ENCODE assay signal across 1 cellular context in the genomic region with DNA sequence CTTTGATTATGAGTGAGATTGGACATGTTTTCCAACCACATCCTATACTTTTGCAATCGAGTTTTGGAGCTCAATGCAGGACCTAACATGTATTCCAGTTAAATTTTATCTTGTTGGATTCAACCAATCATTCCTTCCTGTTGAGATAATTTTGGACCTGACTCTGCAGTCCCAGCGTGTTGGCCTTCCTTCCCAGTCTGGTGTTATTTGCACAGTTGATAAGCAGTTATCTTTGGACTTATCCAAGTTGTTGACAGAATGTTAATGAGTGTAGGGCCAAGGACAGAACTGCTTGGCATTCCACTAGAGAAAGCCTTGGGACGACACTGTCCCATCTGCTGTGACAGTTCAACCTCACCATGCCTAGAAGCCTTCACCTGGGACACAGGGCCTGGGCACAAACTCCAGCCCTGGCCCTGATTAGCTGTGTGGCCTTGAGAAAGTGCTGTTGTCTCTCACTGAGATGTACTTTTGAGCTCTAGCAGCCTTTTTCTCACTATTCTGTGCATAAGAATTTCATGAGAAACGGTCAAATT.
A peak's percentile ranks its signal among the peaks of the same experiment; 100 is the strongest.
TF ChIP-seq lines count a peak whose summit lies in the region.

No MANE protein-coding gene starts in this region.

TF ChIP-seq in HepG2, 621 proteins besides CTCF, POLR2A, EP300 and RAD21 (continued from another document and continues in another):
- peak; percentile 56 for TF ChIP-seq ZNF12 (CRISPR knock-in tag; IDR thresholded peaks at IDR 0.05)
- peak; percentile 73 for TF ChIP-seq ARNTL (CRISPR knock-in tag; IDR thresholded peaks at IDR 0.05)
- no peak for TF ChIP-seq JDP2 (CRISPR knock-in tag; IDR thresholded peaks at IDR 0.05; ENCODE audit: borderline replicate concordance)
- TF ChIP-seq KLF11 (CRISPR knock-in tag; IDR thresholded peaks at IDR 0.05): no peak
- TF ChIP-seq GABPB1 (CRISPR knock-in tag; IDR thresholded peaks at IDR 0.05): no peak; the same call in 1 of the 2 replicates
- TF ChIP-seq, protein P1, sequence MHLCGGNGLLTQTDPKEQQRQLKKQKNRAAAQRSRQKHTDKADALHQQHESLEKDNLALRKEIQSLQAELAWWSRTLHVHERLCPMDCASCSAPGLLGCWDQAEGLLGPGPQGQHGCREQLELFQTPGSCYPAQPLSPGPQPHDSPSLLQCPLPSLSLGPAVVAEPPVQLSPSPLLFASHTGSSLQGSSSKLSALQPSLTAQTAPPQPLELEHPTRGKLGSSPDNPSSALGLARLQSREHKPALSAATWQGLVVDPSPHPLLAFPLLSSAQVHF (CRISPR knock-in tag; IDR thresholded peaks at IDR 0.05): no peak
- TF ChIP-seq NPAS2 (CRISPR knock-in tag; IDR thresholded peaks at IDR 0.05; ENCODE audit: borderline replicate concordance): no peak
- TF ChIP-seq ZNF713 (CRISPR knock-in tag; IDR thresholded peaks at IDR 0.05): no peak
- no peak for TF ChIP-seq EZH2 (conservative IDR thresholded peaks at IDR 0.05; ENCODE audit: low read depth, low read length)
- peak; percentile 64 for TF ChIP-seq SP5 (CRISPR knock-in tag; IDR thresholded peaks at IDR 0.05; ENCODE audit: borderline replicate concordance, low read depth)
- TF ChIP-seq ZFP41 (CRISPR knock-in tag; IDR thresholded peaks at IDR 0.05; ENCODE audit: borderline replicate concordance): no peak
- TF ChIP-seq ZFP62 (CRISPR knock-in tag; IDR thresholded peaks at IDR 0.05): no peak
- no peak for TF ChIP-seq YY1 (IDR thresholded peaks at IDR 0.05; ENCODE audit: insufficient read depth, insufficient replicate concordance, low read depth, low read length)
- TF ChIP-seq, protein P2, sequence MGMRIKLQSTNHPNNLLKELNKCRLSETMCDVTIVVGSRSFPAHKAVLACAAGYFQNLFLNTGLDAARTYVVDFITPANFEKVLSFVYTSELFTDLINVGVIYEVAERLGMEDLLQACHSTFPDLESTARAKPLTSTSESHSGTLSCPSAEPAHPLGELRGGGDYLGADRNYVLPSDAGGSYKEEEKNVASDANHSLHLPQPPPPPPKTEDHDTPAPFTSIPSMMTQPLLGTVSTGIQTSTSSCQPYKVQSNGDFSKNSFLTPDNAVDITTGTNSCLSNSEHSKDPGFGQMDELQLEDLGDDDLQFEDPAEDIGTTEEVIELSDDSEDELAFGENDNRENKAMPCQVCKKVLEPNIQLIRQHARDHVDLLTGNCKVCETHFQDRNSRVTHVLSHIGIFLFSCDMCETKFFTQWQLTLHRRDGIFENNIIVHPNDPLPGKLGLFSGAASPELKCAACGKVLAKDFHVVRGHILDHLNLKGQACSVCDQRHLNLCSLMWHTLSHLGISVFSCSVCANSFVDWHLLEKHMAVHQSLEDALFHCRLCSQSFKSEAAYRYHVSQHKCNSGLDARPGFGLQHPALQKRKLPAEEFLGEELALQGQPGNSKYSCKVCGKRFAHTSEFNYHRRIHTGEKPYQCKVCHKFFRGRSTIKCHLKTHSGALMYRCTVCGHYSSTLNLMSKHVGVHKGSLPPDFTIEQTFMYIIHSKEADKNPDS (CRISPR knock-in tag; IDR thresholded peaks at IDR 0.05): peak; percentile 50; the same call in 1 of the 2 replicates
- TF ChIP-seq IKZF1 (IDR thresholded peaks at IDR 0.05): no peak
- TF ChIP-seq MXD4 (CRISPR knock-in tag; IDR thresholded peaks at IDR 0.05): 0 out of 2 replicates have a peak, but pooled peaks have one; percentile 42
- TF ChIP-seq, protein P3, sequence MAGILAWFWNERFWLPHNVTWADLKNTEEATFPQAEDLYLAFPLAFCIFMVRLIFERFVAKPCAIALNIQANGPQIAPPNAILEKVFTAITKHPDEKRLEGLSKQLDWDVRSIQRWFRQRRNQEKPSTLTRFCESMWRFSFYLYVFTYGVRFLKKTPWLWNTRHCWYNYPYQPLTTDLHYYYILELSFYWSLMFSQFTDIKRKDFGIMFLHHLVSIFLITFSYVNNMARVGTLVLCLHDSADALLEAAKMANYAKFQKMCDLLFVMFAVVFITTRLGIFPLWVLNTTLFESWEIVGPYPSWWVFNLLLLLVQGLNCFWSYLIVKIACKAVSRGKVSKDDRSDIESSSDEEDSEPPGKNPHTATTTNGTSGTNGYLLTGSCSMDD (CRISPR knock-in tag; IDR thresholded peaks at IDR 0.05): no peak
- TF ChIP-seq, protein P4, sequence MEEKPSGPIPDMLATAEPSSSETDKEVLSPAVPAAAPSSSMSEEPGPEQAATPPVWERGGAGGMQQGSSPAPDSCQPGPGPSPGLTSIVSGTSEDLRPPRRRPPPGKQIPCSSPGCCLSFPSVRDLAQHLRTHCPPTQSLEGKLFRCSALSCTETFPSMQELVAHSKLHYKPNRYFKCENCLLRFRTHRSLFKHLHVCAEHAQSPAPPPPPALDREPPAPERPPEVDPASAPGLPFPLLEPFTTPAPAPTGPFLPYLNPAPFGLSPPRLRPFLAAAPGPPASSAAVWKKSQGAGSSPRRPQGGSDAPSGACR (CRISPR knock-in tag; IDR thresholded peaks at IDR 0.05): no peak
- TF ChIP-seq ATRX (CRISPR knock-in tag; IDR thresholded peaks at IDR 0.05; ENCODE audit: borderline replicate concordance): no peak
- TF ChIP-seq, protein P5, sequence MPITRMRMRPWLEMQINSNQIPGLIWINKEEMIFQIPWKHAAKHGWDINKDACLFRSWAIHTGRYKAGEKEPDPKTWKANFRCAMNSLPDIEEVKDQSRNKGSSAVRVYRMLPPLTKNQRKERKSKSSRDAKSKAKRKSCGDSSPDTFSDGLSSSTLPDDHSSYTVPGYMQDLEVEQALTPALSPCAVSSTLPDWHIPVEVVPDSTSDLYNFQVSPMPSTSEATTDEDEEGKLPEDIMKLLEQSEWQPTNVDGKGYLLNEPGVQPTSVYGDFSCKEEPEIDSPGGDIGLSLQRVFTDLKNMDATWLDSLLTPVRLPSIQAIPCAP (CRISPR knock-in tag; IDR thresholded peaks at IDR 0.05; ENCODE audit: low read depth): no peak
- TF ChIP-seq ZNF550 (CRISPR knock-in tag; IDR thresholded peaks at IDR 0.05; ENCODE audit: borderline replicate concordance): no peak
- TF ChIP-seq, protein P6, sequence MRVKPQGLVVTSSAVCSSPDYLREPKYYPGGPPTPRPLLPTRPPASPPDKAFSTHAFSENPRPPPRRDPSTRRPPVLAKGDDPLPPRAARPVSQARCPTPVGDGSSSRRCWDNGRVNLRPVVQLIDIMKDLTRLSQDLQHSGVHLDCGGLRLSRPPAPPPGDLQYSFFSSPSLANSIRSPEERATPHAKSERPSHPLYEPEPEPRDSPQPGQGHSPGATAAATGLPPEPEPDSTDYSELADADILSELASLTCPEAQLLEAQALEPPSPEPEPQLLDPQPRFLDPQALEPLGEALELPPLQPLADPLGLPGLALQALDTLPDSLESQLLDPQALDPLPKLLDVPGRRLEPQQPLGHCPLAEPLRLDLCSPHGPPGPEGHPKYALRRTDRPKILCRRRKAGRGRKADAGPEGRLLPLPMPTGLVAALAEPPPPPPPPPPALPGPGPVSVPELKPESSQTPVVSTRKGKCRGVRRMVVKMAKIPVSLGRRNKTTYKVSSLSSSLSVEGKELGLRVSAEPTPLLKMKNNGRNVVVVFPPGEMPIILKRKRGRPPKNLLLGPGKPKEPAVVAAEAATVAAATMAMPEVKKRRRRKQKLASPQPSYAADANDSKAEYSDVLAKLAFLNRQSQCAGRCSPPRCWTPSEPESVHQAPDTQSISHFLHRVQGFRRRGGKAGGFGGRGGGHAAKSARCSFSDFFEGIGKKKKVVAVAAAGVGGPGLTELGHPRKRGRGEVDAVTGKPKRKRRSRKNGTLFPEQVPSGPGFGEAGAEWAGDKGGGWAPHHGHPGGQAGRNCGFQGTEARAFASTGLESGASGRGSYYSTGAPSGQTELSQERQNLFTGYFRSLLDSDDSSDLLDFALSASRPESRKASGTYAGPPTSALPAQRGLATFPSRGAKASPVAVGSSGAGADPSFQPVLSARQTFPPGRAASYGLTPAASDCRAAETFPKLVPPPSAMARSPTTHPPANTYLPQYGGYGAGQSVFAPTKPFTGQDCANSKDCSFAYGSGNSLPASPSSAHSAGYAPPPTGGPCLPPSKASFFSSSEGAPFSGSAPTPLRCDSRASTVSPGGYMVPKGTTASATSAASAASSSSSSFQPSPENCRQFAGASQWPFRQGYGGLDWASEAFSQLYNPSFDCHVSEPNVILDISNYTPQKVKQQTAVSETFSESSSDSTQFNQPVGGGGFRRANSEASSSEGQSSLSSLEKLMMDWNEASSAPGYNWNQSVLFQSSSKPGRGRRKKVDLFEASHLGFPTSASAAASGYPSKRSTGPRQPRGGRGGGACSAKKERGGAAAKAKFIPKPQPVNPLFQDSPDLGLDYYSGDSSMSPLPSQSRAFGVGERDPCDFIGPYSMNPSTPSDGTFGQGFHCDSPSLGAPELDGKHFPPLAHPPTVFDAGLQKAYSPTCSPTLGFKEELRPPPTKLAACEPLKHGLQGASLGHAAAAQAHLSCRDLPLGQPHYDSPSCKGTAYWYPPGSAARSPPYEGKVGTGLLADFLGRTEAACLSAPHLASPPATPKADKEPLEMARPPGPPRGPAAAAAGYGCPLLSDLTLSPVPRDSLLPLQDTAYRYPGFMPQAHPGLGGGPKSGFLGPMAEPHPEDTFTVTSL (CRISPR knock-in tag; IDR thresholded peaks at IDR 0.05; ENCODE audit: borderline replicate concordance): peak; percentile 92
- TF ChIP-seq, protein P7, sequence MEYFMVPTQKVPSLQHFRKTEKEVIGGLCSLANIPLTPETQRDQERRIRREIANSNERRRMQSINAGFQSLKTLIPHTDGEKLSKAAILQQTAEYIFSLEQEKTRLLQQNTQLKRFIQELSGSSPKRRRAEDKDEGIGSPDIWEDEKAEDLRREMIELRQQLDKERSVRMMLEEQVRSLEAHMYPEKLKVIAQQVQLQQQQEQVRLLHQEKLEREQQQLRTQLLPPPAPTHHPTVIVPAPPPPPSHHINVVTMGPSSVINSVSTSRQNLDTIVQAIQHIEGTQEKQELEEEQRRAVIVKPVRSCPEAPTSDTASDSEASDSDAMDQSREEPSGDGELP (IDR thresholded peaks at IDR 0.05; ENCODE audit: borderline replicate concordance, low read depth): peak; percentile 79; the same call in 1 of the 2 replicates
- no peak for TF ChIP-seq ZNF878 (CRISPR knock-in tag; IDR thresholded peaks at IDR 0.05)
- peak; percentile 93 for TF ChIP-seq MEIS2 (CRISPR knock-in tag; IDR thresholded peaks at IDR 0.05)
- no peak for TF ChIP-seq ZNF747 (CRISPR knock-in tag; IDR thresholded peaks at IDR 0.05; ENCODE audit: borderline replicate concordance)
- TF ChIP-seq FIP1L1 (IDR thresholded peaks at IDR 0.05; ENCODE audit: borderline replicate concordance, insufficient read depth, low read depth, low read length): no peak
- no peak for TF ChIP-seq SOX6 (IDR thresholded peaks at IDR 0.05)
- peak; percentile 92 for TF ChIP-seq SOX6 (CRISPR knock-in tag; IDR thresholded peaks at IDR 0.05)
- no peak for TF ChIP-seq ZNF530 (CRISPR knock-in tag; IDR thresholded peaks at IDR 0.05; ENCODE audit: low read depth)
- no peak for TF ChIP-seq SMAD1 (CRISPR knock-in tag; IDR thresholded peaks at IDR 0.05; ENCODE audit: borderline replicate concordance, low read depth)
- no peak for TF ChIP-seq ZNF782 (CRISPR knock-in tag; IDR thresholded peaks at IDR 0.05; ENCODE audit: borderline replicate concordance)
- no peak for TF ChIP-seq SMARCC2 (IDR thresholded peaks at IDR 0.05)
- TF ChIP-seq TRIM24 (CRISPR knock-in tag; IDR thresholded peaks at IDR 0.05): no peak
- no peak for TF ChIP-seq ZNF776 (CRISPR knock-in tag; IDR thresholded peaks at IDR 0.05)
- TF ChIP-seq SETDB1 (CRISPR knock-in tag; IDR thresholded peaks at IDR 0.05; ENCODE audit: borderline replicate concordance): no peak
- TF ChIP-seq, protein P8, sequence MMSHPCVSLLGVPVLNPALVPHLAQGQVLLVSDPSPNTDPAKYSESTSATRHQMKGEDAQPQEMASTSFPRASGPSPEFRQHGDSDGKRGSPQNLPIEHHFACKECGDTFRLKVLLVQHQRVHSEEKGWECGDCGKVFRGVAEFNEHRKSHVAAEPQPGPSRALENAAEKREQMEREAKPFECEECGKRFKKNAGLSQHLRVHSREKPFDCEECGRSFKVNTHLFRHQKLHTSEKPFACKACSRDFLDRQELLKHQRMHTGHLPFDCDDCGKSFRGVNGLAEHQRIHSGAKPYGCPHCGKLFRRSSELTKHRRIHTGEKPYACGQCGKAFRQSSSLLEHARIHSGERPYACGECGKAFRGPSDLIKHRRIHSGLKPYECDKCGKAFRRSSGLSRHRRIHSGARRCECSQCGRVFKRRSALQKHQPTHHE (CRISPR knock-in tag; IDR thresholded peaks at IDR 0.05; ENCODE audit: borderline replicate concordance): peak; percentile 37; the same call in 1 of the 2 replicates
- no peak for TF ChIP-seq AHR (CRISPR knock-in tag; IDR thresholded peaks at IDR 0.05)
- peak; percentile 81 for TF ChIP-seq MTA1 (CRISPR knock-in tag; IDR thresholded peaks at IDR 0.05; ENCODE audit: borderline replicate concordance)
- TF ChIP-seq ZNF644 (CRISPR knock-in tag; IDR thresholded peaks at IDR 0.05; ENCODE audit: low read depth): peak; percentile 88
- TF ChIP-seq ATAD3A (CRISPR knock-in tag; IDR thresholded peaks at IDR 0.05): no peak
- TF ChIP-seq, protein P9, sequence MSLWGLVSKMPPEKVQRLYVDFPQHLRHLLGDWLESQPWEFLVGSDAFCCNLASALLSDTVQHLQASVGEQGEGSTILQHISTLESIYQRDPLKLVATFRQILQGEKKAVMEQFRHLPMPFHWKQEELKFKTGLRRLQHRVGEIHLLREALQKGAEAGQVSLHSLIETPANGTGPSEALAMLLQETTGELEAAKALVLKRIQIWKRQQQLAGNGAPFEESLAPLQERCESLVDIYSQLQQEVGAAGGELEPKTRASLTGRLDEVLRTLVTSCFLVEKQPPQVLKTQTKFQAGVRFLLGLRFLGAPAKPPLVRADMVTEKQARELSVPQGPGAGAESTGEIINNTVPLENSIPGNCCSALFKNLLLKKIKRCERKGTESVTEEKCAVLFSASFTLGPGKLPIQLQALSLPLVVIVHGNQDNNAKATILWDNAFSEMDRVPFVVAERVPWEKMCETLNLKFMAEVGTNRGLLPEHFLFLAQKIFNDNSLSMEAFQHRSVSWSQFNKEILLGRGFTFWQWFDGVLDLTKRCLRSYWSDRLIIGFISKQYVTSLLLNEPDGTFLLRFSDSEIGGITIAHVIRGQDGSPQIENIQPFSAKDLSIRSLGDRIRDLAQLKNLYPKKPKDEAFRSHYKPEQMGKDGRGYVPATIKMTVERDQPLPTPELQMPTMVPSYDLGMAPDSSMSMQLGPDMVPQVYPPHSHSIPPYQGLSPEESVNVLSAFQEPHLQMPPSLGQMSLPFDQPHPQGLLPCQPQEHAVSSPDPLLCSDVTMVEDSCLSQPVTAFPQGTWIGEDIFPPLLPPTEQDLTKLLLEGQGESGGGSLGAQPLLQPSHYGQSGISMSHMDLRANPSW (CRISPR knock-in tag; IDR thresholded peaks at IDR 0.05; ENCODE audit: borderline replicate concordance): peak; percentile 47; the same call in 1 of the 2 replicates
- TF ChIP-seq ZSCAN29 (CRISPR knock-in tag; conservative IDR thresholded peaks at IDR 0.05): no peak
- TF ChIP-seq ZNF674 (CRISPR knock-in tag; IDR thresholded peaks at IDR 0.05; ENCODE audit: low read depth): no peak
- TF ChIP-seq ZNF33B (CRISPR knock-in tag; IDR thresholded peaks at IDR 0.05): no peak
- TF ChIP-seq ZNF263 (CRISPR knock-in tag; IDR thresholded peaks at IDR 0.05): peak; percentile 45; the same call in 1 of the 2 replicates
- peak; percentile 87 for TF ChIP-seq NR2F2 (IDR thresholded peaks at IDR 0.05; ENCODE audit: borderline replicate concordance, low read depth)
- TF ChIP-seq HNRNPL (IDR thresholded peaks at IDR 0.05; ENCODE audit: low read depth, low read length): no peak
- TF ChIP-seq ZNF891 (CRISPR knock-in tag; IDR thresholded peaks at IDR 0.05): no peak
- peak; percentile 84 for TF ChIP-seq SOX5 (CRISPR knock-in tag; IDR thresholded peaks at IDR 0.05; ENCODE audit: borderline replicate concordance)
